In the genomic region with DNA sequence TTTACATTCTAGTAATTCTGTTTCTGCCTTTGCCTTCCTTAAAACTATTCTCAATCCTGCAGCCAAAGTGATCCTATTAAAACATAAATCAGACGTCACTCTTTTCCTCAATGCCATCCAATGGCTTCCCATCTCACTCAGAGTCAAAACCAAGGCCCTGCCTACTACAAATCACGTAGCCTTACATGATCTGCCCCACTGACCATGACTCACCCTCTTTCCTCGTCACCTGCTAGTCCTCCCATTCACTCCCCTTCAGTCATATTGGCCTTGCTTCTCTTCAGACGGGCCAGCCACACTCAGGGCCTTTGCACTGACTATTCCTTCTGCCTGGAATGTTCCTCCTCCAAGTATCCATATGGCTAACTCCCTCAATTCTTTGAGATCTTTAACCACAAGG, we compare ENCODE assay signal across 8 cellular contexts. TPM values are rescaled to one million over a fixed set of nuclear protein-coding genes. Genes with fewer than 3 reads are reported as not detected.
DNase-seq lines count a peak whose midpoint lies in the region; ATAC-seq lines count a peak whose summit lies in the region.

No MANE protein-coding gene starts in this region.

- H3K9me3 Mint-ChIP-seq in activated CD8-positive, alpha-beta T cell treated with anti-CD3 and anti-CD28 coated beads, Interleukin-2, amount 10 ng/mL, durations not matched to agents 7 days and 5 days (ENCODE audit: insufficient read depth) = no peaks in the 10 kb centered on the region

- peaks cover 22% of the 10 kb centered on the region for H3K4me1 Mint-ChIP-seq in activated CD8-positive, alpha-beta T cell treated with anti-CD3 and anti-CD28 coated beads, Interleukin-2, amount 10 ng/mL, durations not matched to agents 7 days and 5 days (ENCODE audit: low read depth)

- no peaks in the 10 kb centered on the region for H3K36me3 Mint-ChIP-seq in activated CD8-positive, alpha-beta T cell treated with anti-CD3 and anti-CD28 coated beads, Interleukin-2, amount 10 ng/mL, durations not matched to agents 7 days and 5 days (ENCODE audit: low read depth)

- no peak overlapping the region for H3K4me3 Mint-ChIP-seq in activated CD8-positive, alpha-beta T cell treated with anti-CD3 and anti-CD28 coated beads, Interleukin-2, amount 10 ng/mL, durations not matched to agents 7 days and 5 days

- CTCF ChIA-PET in activated CD8-positive, alpha-beta T cell treated with anti-CD3 and anti-CD28 coated beads, Interleukin-2, amount 10 ng/mL, durations not matched to agents 7 days and 5 days (lab: Charles Lee) = interaction anchor here (0.6 to 2.5 kb wide), 4 partner anchors 10 to 380 kb away, joined by 3 to 12 read pairs (median 5); a partner anchor contains a TSS

- no peaks in the 10 kb centered on the region for H3K27me3 Mint-ChIP-seq in activated CD8-positive, alpha-beta T cell treated with anti-CD3 and anti-CD28 coated beads, Interleukin-2, amount 10 ng/mL, durations not matched to agents 7 days and 5 days (ENCODE audit: low read depth)

- peak; percentile 4 to 22 for DNase-seq in stimulated activated CD4-positive, alpha-beta T cell treated with anti-CD3 and anti-CD28 coated beads, Interleukin-15, amount 100 ng/mL, for 48 hours (ENCODE audit: low read depth in 2 of 2)
- DNase-seq in stimulated activated CD4-positive, alpha-beta T cell treated with anti-CD3 and anti-CD28 coated beads, Interleukin-4, amount 100 ng/mL, for 1 hour = no peak
- DNase-seq in activated CD8-positive, alpha-beta T cell treated with anti-CD3 and anti-CD28 coated beads, Interleukin-2, amount 10 ng/mL, durations not matched to agents 7 days and 5 days = no peak
- DNase-seq in NCI-H2196 treated with DMSO at 0.1 percent for 48 hours (lab: John Stamatoyannopoulos, UW; ENCODE audit: unreplicated experiment) (no peak), DMS153 treated with DMSO at 0.1 percent for 48 hours (lab: John Stamatoyannopoulos, UW; ENCODE audit: unreplicated experiment) (no peak), GDM1 (lab: John Stamatoyannopoulos, UW) (no peak), medulla oblongata (ENCODE audit: extremely low spot score) (no peak)

- POLR2A ChIA-PET in activated CD8-positive, alpha-beta T cell treated with anti-CD3 and anti-CD28 coated beads, Interleukin-2, amount 10 ng/mL, durations not matched to agents 7 days and 5 days (lab: Charles Lee) = interaction anchor here (1.7 kb wide), 1 partner anchor 39 kb away, joined by 6 read pairs; a partner anchor contains a TSS

- peak; percentile 45 for ATAC-seq in HG03045 (IDR thresholded peaks at IDR 0.05; ENCODE audit: unreplicated experiment)
- ATAC-seq in activated CD8-positive, alpha-beta T cell treated with anti-CD3 and anti-CD28 coated beads, Interleukin-2, amount 10 ng/mL, durations not matched to agents 7 days and 5 days = no peak

- peak overlapping the region; percentile 79 for H3K27ac Mint-ChIP-seq in activated CD8-positive, alpha-beta T cell treated with anti-CD3 and anti-CD28 coated beads, Interleukin-2, amount 10 ng/mL, durations not matched to agents 7 days and 5 days

RNA-seq across cellular contexts. Expression of a gene that starts 39.0 kb away (rescaled TPM):
- 10 to 100 TPM; 32.3 to 33.9 TPM for total RNA-seq in activated CD8-positive, alpha-beta T cell treated with anti-CD3 and anti-CD28 coated beads, Interleukin-2, amount 10 ng/mL, durations not matched to agents 7 days and 5 days

RNA-seq across cellular contexts. Expression of a gene that starts 43.6 kb away (rescaled TPM):
- total RNA-seq in activated CD8-positive, alpha-beta T cell treated with anti-CD3 and anti-CD28 coated beads, Interleukin-2, amount 10 ng/mL, durations not matched to agents 7 days and 5 days = 1 to 10 TPM; 2.6 to 3.3 TPM

Comparison
In these comparisons a context has a peak if more than half of its experiments do, and no peak if none do; other contexts are left out.
1. DNase-seq: peak in stimulated activated CD4-positive, alpha-beta T cell treated with anti-CD3 and anti-CD28 coated beads, Interleukin-15, amount 100 ng/mL, for 48 hours (2 of 2); none in stimulated activated CD4-positive, alpha-beta T cell treated with anti-CD3 and anti-CD28 coated beads, Interleukin-4, amount 100 ng/mL, for 1 hour (single experiment), activated CD8-positive, alpha-beta T cell treated with anti-CD3 and anti-CD28 coated beads, Interleukin-2, amount 10 ng/mL, durations not matched to agents 7 days and 5 days (single experiment), NCI-H2196 treated with DMSO at 0.1 percent for 48 hours (single experiment), DMS153 treated with DMSO at 0.1 percent for 48 hours (single experiment), GDM1 (single experiment) and medulla oblongata (single experiment).